Comparison of ENCODE assay signal across 8 cellular contexts in genomic region chr3:138118863-138119766, GRCh38. TPM values are rescaled to one million over a fixed set of nuclear protein-coding genes. Genes with fewer than 3 reads are reported as not detected.
DNase-seq lines count a peak whose midpoint lies in the region; ATAC-seq and TF ChIP-seq lines count a peak whose summit lies in the region.

No MANE protein-coding gene starts in this region.

- intact Hi-C loops in left ventricle myocardium superior (cut with micrococcal nuclease): loop anchor here (1.0 kb wide), 1 partner anchor 51 kb away; no protein-coding TSS in a partner anchor

- ATAC-seq in HG02623 (IDR thresholded peaks at IDR 0.05; ENCODE audit: unreplicated experiment) (peak; percentile 64), SK-N-SH treated with all-trans-retinoic acid at 6 μM for 48 hours (peak; percentile 67), left ventricle myocardium superior (peak; percentile 46), GM19023 (IDR thresholded peaks at IDR 0.05; ENCODE audit: unreplicated experiment) (no peak)

- TF ChIP-seq CTCF in GM12864 (IDR thresholded peaks at IDR 0.05; ENCODE audit: low read depth, low read length, missing control alignments): peak; percentile 89
- peak; percentile 92 for TF ChIP-seq CTCF in retinal pigment epithelial cell (conservative IDR thresholded peaks at IDR 0.05; ENCODE audit: low read depth, low read length)

- H3K4me3 ChIP-seq in GM12864 (ENCODE audit: low read depth, low read length) (no peak overlapping the region), retinal pigment epithelial cell (ENCODE audit: low read length) (no peak overlapping the region)

- DNase-seq in GM12864 (ENCODE audit: low read depth) (peak; percentile 10), NCI-H1105 treated with DMSO at 0.1 percent for 48 hours (lab: John Stamatoyannopoulos, UW) (peak; percentile 77), amniotic epithelial cell (ENCODE audit: low read depth) (peak; percentile 63), left ventricle myocardium superior (peak; percentile 76), retinal pigment epithelial cell (ENCODE audit: low read depth) (no peak)

TF ChIP-seq in SK-N-SH treated with all-trans-retinoic acid at 6 μM for 48 hours, 23 proteins besides CTCF, POLR2A, EP300 and RAD21:
- no peak for TF ChIP-seq OSR1 (CRISPR knock-in tag; IDR thresholded peaks at IDR 0.05)
- no peak for TF ChIP-seq CSDC2 (CRISPR knock-in tag; IDR thresholded peaks at IDR 0.05)
- no peak for TF ChIP-seq ESRRG (CRISPR knock-in tag; IDR thresholded peaks at IDR 0.05)
- TF ChIP-seq ISL1 (CRISPR knock-in tag; IDR thresholded peaks at IDR 0.05): no peak
- TF ChIP-seq PATZ1 (CRISPR knock-in tag; IDR thresholded peaks at IDR 0.05; ENCODE audit: borderline replicate concordance): no peak
- TF ChIP-seq CSRNP3 (CRISPR knock-in tag; IDR thresholded peaks at IDR 0.05): no peak
- no peak for TF ChIP-seq RARB (CRISPR knock-in tag; IDR thresholded peaks at IDR 0.05)

RNA-seq across cellular contexts. Expression of gene DZIP1L, which starts 3.7 kb away (rescaled TPM):
- 5.7 TPM for total RNA-seq in left ventricle myocardium superior

RNA-seq across cellular contexts. Expression of gene A4GNT, which starts 13.1 kb away (rescaled TPM):
- not detected for total RNA-seq in left ventricle myocardium superior

RNA-seq across cellular contexts. Expression of gene DBR1, which starts 55.6 kb away (rescaled TPM):
- 7.3 TPM for total RNA-seq in left ventricle myocardium superior
